In genomic region chr7:44986218-44987053, GRCh38 we compare ENCODE assay signal across 1 cellular context.
TF ChIP-seq lines count a peak whose summit lies in the region.

No MANE protein-coding gene starts in this region.

TF ChIP-seq in HepG2, 621 proteins besides CTCF, POLR2A, EP300 and RAD21 (continued from another document):
- TF ChIP-seq ZNF687 (CRISPR knock-in tag; IDR thresholded peaks at IDR 0.05): no peak
- TF ChIP-seq NR1H2 (CRISPR knock-in tag; IDR thresholded peaks at IDR 0.05; ENCODE audit: borderline replicate concordance, low read depth): no peak
- TF ChIP-seq SUZ12 (IDR thresholded peaks at IDR 0.05; ENCODE audit: low read depth, low read length): no peak
- no peak for TF ChIP-seq NFKBIZ (CRISPR knock-in tag; IDR thresholded peaks at IDR 0.05)
- TF ChIP-seq TRIM22 (IDR thresholded peaks at IDR 0.05): no peak
- TF ChIP-seq CREB1 (IDR thresholded peaks at IDR 0.05): peak; percentile 49; the same call in 1 of the 2 replicates
- no peak for TF ChIP-seq CREB1 (CRISPR knock-in tag; IDR thresholded peaks at IDR 0.05)
- no peak for TF ChIP-seq MED8 (CRISPR knock-in tag; IDR thresholded peaks at IDR 0.05; ENCODE audit: insufficient replicate concordance)
- no peak for TF ChIP-seq MAZ (IDR thresholded peaks at IDR 0.05; ENCODE audit: borderline replicate concordance, low read depth, low read length)
- TF ChIP-seq MAZ (CRISPR knock-in tag; IDR thresholded peaks at IDR 0.05; ENCODE audit: low read depth): no peak
- no peak for TF ChIP-seq RFX1 (IDR thresholded peaks at IDR 0.05)
- TF ChIP-seq ZNF432 (CRISPR knock-in tag; IDR thresholded peaks at IDR 0.05; ENCODE audit: borderline replicate concordance): no peak
- no peak for TF ChIP-seq NCOR1 (IDR thresholded peaks at IDR 0.05; ENCODE audit: borderline replicate concordance, low read length)
- no peak for TF ChIP-seq ZNF816 (CRISPR knock-in tag; IDR thresholded peaks at IDR 0.05; ENCODE audit: borderline replicate concordance)
TF ChIP-seq in HepG2: peak in this region for 2.
